ENCODE assay signal across 1 cellular context in genomic region chr13:50124536-50125305, GRCh38.
TF ChIP-seq lines count a peak whose summit lies in the region.

No MANE protein-coding gene starts in this region.

TF ChIP-seq in HepG2, 621 proteins besides CTCF, POLR2A, EP300 and RAD21 (continued from another document):
- peak; percentile 50; the same call in 1 of the 2 replicates for TF ChIP-seq KMT2A (CRISPR knock-in tag; IDR thresholded peaks at IDR 0.05)
- no peak for TF ChIP-seq SOX6 (IDR thresholded peaks at IDR 0.05)
- peak; percentile 2 for TF ChIP-seq SOX6 (CRISPR knock-in tag; IDR thresholded peaks at IDR 0.05)
- peak; percentile 74; the same call in 1 of the 2 replicates for TF ChIP-seq HIVEP1 (CRISPR knock-in tag; IDR thresholded peaks at IDR 0.05)
- TF ChIP-seq ZNF614 (CRISPR knock-in tag; IDR thresholded peaks at IDR 0.05; ENCODE audit: borderline replicate concordance), result no peak
- no peak for TF ChIP-seq ZNF510 (CRISPR knock-in tag; IDR thresholded peaks at IDR 0.05; ENCODE audit: low read depth)
- no peak for TF ChIP-seq KIAA2018 (CRISPR knock-in tag; IDR thresholded peaks at IDR 0.05; ENCODE audit: borderline replicate concordance)
- 0 out of 2 replicates have a peak, but pooled peaks have one; percentile 82 for TF ChIP-seq ZFYVE20 (CRISPR knock-in tag; IDR thresholded peaks at IDR 0.05; ENCODE audit: borderline replicate concordance, low read depth)
- TF ChIP-seq CENPBD1 (CRISPR knock-in tag; IDR thresholded peaks at IDR 0.05; ENCODE audit: borderline replicate concordance, low read depth), result no peak
- TF ChIP-seq ZNF772 (CRISPR knock-in tag; IDR thresholded peaks at IDR 0.05), result peak; percentile 16; the same call in 1 of the 2 replicates
- TF ChIP-seq TOPORS (CRISPR knock-in tag; IDR thresholded peaks at IDR 0.05), result no peak
- TF ChIP-seq ZMAT3 (CRISPR knock-in tag; conservative IDR thresholded peaks at IDR 0.05), result 0 out of 2 replicates have a peak, but pooled peaks have one; percentile 20
- peak; percentile 39 for TF ChIP-seq CCDC6 (CRISPR knock-in tag; IDR thresholded peaks at IDR 0.05)
- no peak; the same call in 1 of the 2 replicates for TF ChIP-seq HOXA9 (CRISPR knock-in tag; IDR thresholded peaks at IDR 0.05; ENCODE audit: borderline replicate concordance)
- peak; percentile 46; the same call in 1 of the 2 replicates for TF ChIP-seq CBFB (CRISPR knock-in tag; IDR thresholded peaks at IDR 0.05)
- no peak for TF ChIP-seq SRSF1 (optimal IDR thresholded peaks at IDR 0.05; ENCODE audit: low read depth, low read length)
- no peak for TF ChIP-seq ZNF143 (CRISPR knock-in tag; IDR thresholded peaks at IDR 0.05)
- peak; percentile 38; the same call in 1 of the 2 replicates for TF ChIP-seq ARHGAP35 (CRISPR knock-in tag; IDR thresholded peaks at IDR 0.05; ENCODE audit: borderline replicate concordance)
- 0 out of 2 replicates have a peak, but pooled peaks have one; percentile 21 for TF ChIP-seq ETV6 (CRISPR knock-in tag; conservative IDR thresholded peaks at IDR 0.05)
- TF ChIP-seq ZBTB3 (CRISPR knock-in tag; IDR thresholded peaks at IDR 0.05; ENCODE audit: borderline replicate concordance, low read depth), result 0 out of 2 replicates have a peak, but pooled peaks have one; percentile 7
- TF ChIP-seq NKX3-1 (CRISPR knock-in tag; IDR thresholded peaks at IDR 0.05), result 0 out of 2 replicates have a peak, but pooled peaks have one; percentile 4
- peak; percentile 13; the same call in 1 of the 2 replicates for TF ChIP-seq MEIS2 (CRISPR knock-in tag; IDR thresholded peaks at IDR 0.05)
- TF ChIP-seq SP5 (CRISPR knock-in tag; IDR thresholded peaks at IDR 0.05; ENCODE audit: borderline replicate concordance, low read depth), result peak; percentile 52
- no peak for TF ChIP-seq E2F1 (CRISPR knock-in tag; IDR thresholded peaks at IDR 0.05)
- TF ChIP-seq MXD3 (CRISPR knock-in tag; IDR thresholded peaks at IDR 0.05), result peak; percentile 80; the same call in 1 of the 2 replicates
- TF ChIP-seq ARNT2 (CRISPR knock-in tag; IDR thresholded peaks at IDR 0.05; ENCODE audit: low read depth), result peak; percentile 65; the same call in 1 of the 2 replicates
- no peak; the same call in 1 of the 2 replicates for TF ChIP-seq ZNF773 (CRISPR knock-in tag; IDR thresholded peaks at IDR 0.05; ENCODE audit: borderline replicate concordance)
- TF ChIP-seq TMF1 (CRISPR knock-in tag; IDR thresholded peaks at IDR 0.05; ENCODE audit: low read depth), result peak; percentile 18; the same call in 1 of the 2 replicates
- TF ChIP-seq ZNF318 (CRISPR knock-in tag; IDR thresholded peaks at IDR 0.05), result peak; percentile 90; the same call in 1 of the 2 replicates
- no peak for TF ChIP-seq RFXAP (CRISPR knock-in tag; IDR thresholded peaks at IDR 0.05; ENCODE audit: borderline replicate concordance)
- 0 out of 2 replicates have a peak, but pooled peaks have one; percentile 7 for TF ChIP-seq ZNF343 (CRISPR knock-in tag; IDR thresholded peaks at IDR 0.05)
- TF ChIP-seq ZNF839 (CRISPR knock-in tag; IDR thresholded peaks at IDR 0.05; ENCODE audit: borderline replicate concordance), result no peak
- TF ChIP-seq TAF1 (CRISPR knock-in tag; IDR thresholded peaks at IDR 0.05), result peak; percentile 53
- TF ChIP-seq CHCHD3 (CRISPR knock-in tag; IDR thresholded peaks at IDR 0.05), result peak; percentile 87; the same call in 1 of the 2 replicates
- TF ChIP-seq MTF2 (CRISPR knock-in tag; IDR thresholded peaks at IDR 0.05; ENCODE audit: borderline replicate concordance), result 0 out of 2 replicates have a peak, but pooled peaks have one; percentile 52
- no peak for TF ChIP-seq ZNF235 (CRISPR knock-in tag; IDR thresholded peaks at IDR 0.05; ENCODE audit: borderline replicate concordance)
- TF ChIP-seq DDIT3 (CRISPR knock-in tag; IDR thresholded peaks at IDR 0.05), result no peak
- no peak for TF ChIP-seq ZNF101 (CRISPR knock-in tag; IDR thresholded peaks at IDR 0.05; ENCODE audit: borderline replicate concordance, low read depth)
- 0 out of 2 replicates have a peak, but pooled peaks have one; percentile 42 for TF ChIP-seq DNMT1 (CRISPR knock-in tag; IDR thresholded peaks at IDR 0.05)
- TF ChIP-seq HNF1B (CRISPR knock-in tag; IDR thresholded peaks at IDR 0.05), result 0 out of 2 replicates have a peak, but pooled peaks have one; percentile 27
